In the genomic region with DNA sequence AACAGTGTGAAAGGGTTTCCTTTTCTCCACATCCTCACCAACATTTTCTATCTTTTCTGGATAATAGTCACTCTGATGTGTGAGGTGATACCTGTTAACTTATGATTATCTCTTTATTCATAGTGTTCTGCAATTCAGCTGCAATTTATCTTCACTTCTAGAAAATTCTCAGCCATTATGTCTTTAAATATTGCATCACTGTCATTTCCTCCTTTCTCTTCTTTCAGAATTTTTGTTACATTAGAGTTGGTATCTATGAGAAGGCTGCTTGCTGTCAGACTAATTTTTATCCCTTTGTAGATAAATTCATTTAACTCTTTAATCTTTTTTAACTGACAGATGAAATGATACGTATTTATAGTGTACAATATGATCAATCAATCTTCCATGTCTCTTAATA, we compare ENCODE assay signal across 20 cellular contexts.
"Had no signal": no experiment of that assay in that cellular context is flagged by ENCODE, and none has a peak within 500 bp of the region (broad histone marks: within the 10 kb centered on the region; RNA-seq: fewer than 3 reads in every experiment).

No MANE protein-coding gene starts in this region.

- H3K4me2 ChIP-seq: hepatocyte had no signal

- H3K4me3 ChIP-seq: esophagus squamous epithelium, hepatocyte, lung, psoas muscle, right lobe of liver, tibial artery, upper lobe of left lung, uterus had no signal

- H3K27ac ChIP-seq: esophagus squamous epithelium, hepatocyte, psoas muscle, right lobe of liver, tibial artery, upper lobe of left lung, uterus had no signal

- H3K27me3 ChIP-seq: esophagus squamous epithelium, hepatocyte, right lobe of liver, tibial artery, upper lobe of left lung, uterus had no signal

- H3K36me3 ChIP-seq: esophagus squamous epithelium, right lobe of liver, tibial artery, upper lobe of left lung, uterus had no signal

- H2AFZ ChIP-seq: hepatocyte had no signal

- DNase-seq: dermis blood vessel endothelial cell; esophagus squamous epithelium; foreskin fibroblast; head of caudate nucleus; left colon; left ventricle myocardium superior; mesenchymal stem cell; naive B cell; nephron progenitor cell; psoas muscle; retina; right lobe of liver; stimulated activated CD4-positive, alpha-beta T cell treated with anti-CD3 and anti-CD28 coated beads, Interleukin-4, amount 100 ng/mL, for 1 hour; stimulated activated CD8-positive, alpha-beta memory T cell treated with anti-CD3 and anti-CD28 coated beads, Interleukin-4, amount 100 ng/mL, for 48 hours; tibial artery; upper lobe of left lung; uterus had no signal

- H3K9me3 ChIP-seq: esophagus squamous epithelium, psoas muscle, right lobe of liver, tibial artery, upper lobe of left lung, uterus had no signal

- H3K4me1 ChIP-seq: esophagus squamous epithelium, psoas muscle, right lobe of liver, upper lobe of left lung, uterus had no signal

- ATAC-seq: left colon; left ventricle myocardium superior; psoas muscle; right lobe of liver; stimulated activated effector memory CD8-positive, alpha-beta T cell treated with anti-CD3 and anti-CD28 coated beads, Interleukin-12 subunit alpha, Interleukin-12 subunit beta, amount 100 ng/mL, for 72 hours had no signal

- H3K79me2 ChIP-seq: hepatocyte had no signal
